Comparison of ENCODE assay signal across 1 cellular context in the genomic region with DNA sequence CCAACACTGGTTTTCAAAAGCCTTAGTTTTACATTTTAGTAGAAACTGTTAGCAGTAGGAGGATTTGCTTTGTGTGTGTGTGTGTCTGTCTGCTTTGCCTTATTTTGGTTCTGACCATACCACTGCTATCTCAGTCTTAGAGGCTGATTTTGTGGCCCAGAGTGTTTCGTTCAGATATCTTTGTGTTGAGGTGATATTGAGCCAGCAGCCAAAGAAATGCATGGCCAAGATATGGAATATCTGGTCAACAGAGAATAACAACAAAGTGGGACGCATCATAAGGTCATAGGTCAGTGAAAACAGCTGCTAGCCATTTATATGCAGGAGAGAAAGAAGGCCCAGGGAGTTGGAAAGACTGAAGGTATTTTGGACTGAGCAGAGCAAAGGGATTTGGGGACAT.
TF ChIP-seq lines count a peak whose summit lies in the region.

No MANE protein-coding gene starts in this region.

TF ChIP-seq in H1, 55 proteins besides CTCF, POLR2A, EP300 and RAD21:
- TF ChIP-seq, protein P1, sequence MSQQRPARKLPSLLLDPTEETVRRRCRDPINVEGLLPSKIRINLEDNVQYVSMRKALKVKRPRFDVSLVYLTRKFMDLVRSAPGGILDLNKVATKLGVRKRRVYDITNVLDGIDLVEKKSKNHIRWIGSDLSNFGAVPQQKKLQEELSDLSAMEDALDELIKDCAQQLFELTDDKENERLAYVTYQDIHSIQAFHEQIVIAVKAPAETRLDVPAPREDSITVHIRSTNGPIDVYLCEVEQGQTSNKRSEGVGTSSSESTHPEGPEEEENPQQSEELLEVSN (IDR thresholded peaks at IDR 0.05), result no peak
- TF ChIP-seq, protein P2, sequence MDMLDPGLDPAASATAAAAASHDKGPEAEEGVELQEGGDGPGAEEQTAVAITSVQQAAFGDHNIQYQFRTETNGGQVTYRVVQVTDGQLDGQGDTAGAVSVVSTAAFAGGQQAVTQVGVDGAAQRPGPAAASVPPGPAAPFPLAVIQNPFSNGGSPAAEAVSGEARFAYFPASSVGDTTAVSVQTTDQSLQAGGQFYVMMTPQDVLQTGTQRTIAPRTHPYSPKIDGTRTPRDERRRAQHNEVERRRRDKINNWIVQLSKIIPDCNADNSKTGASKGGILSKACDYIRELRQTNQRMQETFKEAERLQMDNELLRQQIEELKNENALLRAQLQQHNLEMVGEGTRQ (IDR thresholded peaks at IDR 0.05; ENCODE audit: low read length), result no peak
- TF ChIP-seq RBBP5 (IDR thresholded peaks at IDR 0.05; ENCODE audit: borderline replicate concordance, low read depth, low read length) (no peak), GTF2F1 (IDR thresholded peaks at IDR 0.05; ENCODE audit: borderline replicate concordance, low read depth, low read length) (no peak), PHF8 (conservative IDR thresholded peaks at IDR 0.05; ENCODE audit: low read depth, low read length) (no peak), CBX8 (IDR thresholded peaks at IDR 0.05; ENCODE audit: borderline replicate concordance, low read depth, low read length) (no peak)
- TF ChIP-seq, protein P3, sequence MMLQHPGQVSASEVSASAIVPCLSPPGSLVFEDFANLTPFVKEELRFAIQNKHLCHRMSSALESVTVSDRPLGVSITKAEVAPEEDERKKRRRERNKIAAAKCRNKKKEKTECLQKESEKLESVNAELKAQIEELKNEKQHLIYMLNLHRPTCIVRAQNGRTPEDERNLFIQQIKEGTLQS (IDR thresholded peaks at IDR 0.05; ENCODE audit: insufficient read depth, low read depth, low read length), result no peak
